In the genomic region with DNA sequence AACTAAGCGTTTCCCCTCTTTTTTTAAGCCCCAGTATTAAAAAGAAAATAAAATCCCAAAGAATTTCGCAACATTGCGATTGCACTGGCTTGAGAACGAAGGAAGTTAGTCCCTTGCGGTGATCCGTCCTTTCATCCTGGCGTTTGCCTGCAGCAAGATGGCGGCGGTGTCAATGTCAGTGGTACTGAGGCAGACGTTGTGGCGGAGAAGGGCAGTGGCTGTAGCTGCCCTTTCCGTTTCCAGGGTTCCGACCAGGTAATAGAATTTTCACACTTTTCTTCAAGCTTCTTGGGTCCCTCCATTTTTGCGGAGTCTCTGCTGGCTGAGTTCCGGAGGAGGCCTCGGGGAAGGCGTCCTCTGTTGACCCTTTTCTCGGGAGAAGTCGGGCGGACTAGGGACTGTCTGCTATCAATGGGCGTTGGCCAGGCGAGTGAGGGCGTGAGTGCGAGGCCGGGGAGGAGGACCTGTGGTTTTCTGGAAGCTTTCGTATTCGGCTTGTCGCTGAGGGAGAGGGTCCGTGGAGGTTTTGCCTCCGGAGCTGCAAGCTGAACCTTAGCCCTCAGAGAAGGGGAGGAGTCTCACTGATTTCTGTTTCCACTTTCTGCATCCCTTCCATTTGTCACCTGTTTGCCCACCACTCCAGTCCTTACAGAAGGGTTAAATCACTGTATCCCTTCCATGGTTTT, we compare ENCODE assay signal across 2 cellular contexts.
TF ChIP-seq lines count a peak whose summit lies in the region.

Gene NDUFS4 (plus strand): TSS at position 134 of the 686 bp plus-strand sequence. CDS start 24 bp downstream, at position 158.

TF ChIP-seq in HEK293, 187 proteins besides CTCF, POLR2A, EP300 and RAD21 (continued from another document and continues in another):
- TF ChIP-seq ZNF175 (tag by site-specific recombination; IDR thresholded peaks at IDR 0.05) (no peak), ZNF580 (tag by site-specific recombination; IDR thresholded peaks at IDR 0.05) (0 out of 2 replicates have a peak, but pooled peaks have one; percentile 45), ZNF133 (tag by site-specific recombination; IDR thresholded peaks at IDR 0.05) (no peak), ZNF266 (tag by site-specific recombination; IDR thresholded peaks at IDR 0.05; ENCODE audit: low read depth) (no peak), ZNF211 (tag by site-specific recombination; IDR thresholded peaks at IDR 0.05; ENCODE audit: low read depth) (no peak), ZNF23 (tag by site-specific recombination; IDR thresholded peaks at IDR 0.05; ENCODE audit: borderline replicate concordance) (no peak), KLF8 (tag by site-specific recombination; IDR thresholded peaks at IDR 0.05) (peak; percentile 82)
- TF ChIP-seq, protein P1, sequence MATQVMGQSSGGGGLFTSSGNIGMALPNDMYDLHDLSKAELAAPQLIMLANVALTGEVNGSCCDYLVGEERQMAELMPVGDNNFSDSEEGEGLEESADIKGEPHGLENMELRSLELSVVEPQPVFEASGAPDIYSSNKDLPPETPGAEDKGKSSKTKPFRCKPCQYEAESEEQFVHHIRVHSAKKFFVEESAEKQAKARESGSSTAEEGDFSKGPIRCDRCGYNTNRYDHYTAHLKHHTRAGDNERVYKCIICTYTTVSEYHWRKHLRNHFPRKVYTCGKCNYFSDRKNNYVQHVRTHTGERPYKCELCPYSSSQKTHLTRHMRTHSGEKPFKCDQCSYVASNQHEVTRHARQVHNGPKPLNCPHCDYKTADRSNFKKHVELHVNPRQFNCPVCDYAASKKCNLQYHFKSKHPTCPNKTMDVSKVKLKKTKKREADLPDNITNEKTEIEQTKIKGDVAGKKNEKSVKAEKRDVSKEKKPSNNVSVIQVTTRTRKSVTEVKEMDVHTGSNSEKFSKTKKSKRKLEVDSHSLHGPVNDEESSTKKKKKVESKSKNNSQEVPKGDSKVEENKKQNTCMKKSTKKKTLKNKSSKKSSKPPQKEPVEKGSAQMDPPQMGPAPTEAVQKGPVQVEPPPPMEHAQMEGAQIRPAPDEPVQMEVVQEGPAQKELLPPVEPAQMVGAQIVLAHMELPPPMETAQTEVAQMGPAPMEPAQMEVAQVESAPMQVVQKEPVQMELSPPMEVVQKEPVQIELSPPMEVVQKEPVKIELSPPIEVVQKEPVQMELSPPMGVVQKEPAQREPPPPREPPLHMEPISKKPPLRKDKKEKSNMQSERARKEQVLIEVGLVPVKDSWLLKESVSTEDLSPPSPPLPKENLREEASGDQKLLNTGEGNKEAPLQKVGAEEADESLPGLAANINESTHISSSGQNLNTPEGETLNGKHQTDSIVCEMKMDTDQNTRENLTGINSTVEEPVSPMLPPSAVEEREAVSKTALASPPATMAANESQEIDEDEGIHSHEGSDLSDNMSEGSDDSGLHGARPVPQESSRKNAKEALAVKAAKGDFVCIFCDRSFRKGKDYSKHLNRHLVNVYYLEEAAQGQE (tag by site-specific recombination; IDR thresholded peaks at IDR 0.05): peak; percentile 21; the same call in 1 of the 2 replicates
- TF ChIP-seq, protein P2, sequence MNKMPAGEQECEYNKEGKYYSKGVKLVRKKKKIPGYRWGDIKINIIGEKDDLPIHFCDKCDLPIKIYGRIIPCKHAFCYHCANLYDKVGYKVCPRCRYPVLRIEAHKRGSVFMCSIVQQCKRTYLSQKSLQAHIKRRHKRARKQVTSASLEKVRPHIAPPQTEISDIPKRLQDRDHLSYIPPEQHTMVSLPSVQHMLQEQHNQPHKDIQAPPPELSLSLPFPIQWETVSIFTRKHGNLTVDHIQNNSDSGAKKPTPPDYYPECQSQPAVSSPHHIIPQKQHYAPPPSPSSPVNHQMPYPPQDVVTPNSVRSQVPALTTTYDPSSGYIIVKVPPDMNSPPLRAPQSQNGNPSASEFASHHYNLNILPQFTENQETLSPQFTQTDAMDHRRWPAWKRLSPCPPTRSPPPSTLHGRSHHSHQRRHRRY (tag by site-specific recombination; IDR thresholded peaks at IDR 0.05): no peak
- TF ChIP-seq, protein P3, sequence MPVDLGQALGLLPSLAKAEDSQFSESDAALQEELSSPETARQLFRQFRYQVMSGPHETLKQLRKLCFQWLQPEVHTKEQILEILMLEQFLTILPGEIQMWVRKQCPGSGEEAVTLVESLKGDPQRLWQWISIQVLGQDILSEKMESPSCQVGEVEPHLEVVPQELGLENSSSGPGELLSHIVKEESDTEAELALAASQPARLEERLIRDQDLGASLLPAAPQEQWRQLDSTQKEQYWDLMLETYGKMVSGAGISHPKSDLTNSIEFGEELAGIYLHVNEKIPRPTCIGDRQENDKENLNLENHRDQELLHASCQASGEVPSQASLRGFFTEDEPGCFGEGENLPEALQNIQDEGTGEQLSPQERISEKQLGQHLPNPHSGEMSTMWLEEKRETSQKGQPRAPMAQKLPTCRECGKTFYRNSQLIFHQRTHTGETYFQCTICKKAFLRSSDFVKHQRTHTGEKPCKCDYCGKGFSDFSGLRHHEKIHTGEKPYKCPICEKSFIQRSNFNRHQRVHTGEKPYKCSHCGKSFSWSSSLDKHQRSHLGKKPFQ (tag by site-specific recombination; IDR thresholded peaks at IDR 0.05): no peak
- TF ChIP-seq, protein P4, sequence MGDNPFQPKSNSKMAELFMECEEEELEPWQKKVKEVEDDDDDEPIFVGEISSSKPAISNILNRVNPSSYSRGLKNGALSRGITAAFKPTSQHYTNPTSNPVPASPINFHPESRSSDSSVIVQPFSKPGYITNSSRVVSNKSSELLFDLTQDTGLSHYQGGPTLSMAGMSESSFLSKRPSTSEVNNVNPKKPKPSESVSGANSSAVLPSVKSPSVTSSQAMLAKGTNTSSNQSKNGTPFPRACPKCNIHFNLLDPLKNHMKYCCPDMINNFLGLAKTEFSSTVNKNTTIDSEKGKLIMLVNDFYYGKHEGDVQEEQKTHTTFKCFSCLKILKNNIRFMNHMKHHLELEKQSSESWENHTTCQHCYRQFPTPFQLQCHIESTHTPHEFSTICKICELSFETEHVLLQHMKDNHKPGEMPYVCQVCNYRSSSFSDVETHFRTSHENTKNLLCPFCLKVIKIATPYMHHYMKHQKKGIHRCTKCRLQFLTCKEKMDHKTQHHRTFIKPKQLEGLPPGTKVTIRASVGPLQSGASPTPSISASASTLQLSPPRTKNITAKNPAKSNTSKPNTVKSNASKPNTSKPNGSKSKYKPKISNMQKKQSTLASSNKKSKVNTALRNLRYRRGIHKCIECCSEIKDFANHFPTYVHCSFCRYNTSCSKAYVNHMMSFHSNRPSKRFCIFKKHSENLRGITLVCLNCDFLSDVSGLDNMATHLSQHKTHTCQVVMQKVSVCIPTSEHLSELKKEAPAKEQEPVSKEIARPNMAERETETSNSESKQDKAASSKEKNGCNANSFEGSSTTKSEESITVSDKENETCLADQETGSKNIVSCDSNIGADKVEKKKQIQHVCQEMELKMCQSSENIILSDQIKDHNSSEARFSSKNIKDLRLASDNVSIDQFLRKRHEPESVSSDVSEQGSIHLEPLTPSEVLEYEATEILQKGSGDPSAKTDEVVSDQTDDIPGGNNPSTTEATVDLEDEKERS (tag by site-specific recombination; IDR thresholded peaks at IDR 0.05): peak; percentile 35; the same call in 1 of the 2 replicates

TF ChIP-seq in SK-N-SH, 30 proteins besides CTCF, POLR2A, EP300 and RAD21 (continued from another document):
- no peak for TF ChIP-seq MEF2A (IDR thresholded peaks at IDR 0.05; ENCODE audit: borderline replicate concordance, low read depth)
- TF ChIP-seq EZH2phosphoT487 (IDR thresholded peaks at IDR 0.05; ENCODE audit: borderline replicate concordance, low read depth): no peak
- TF ChIP-seq MXI1 (IDR thresholded peaks at IDR 0.05; ENCODE audit: low read depth, low read length): peak; percentile 65
- TF ChIP-seq, protein P1 (IDR thresholded peaks at IDR 0.05; ENCODE audit: low read depth, low read length): peak; percentile 68
- TF ChIP-seq CHD2 (IDR thresholded peaks at IDR 0.05; ENCODE audit: low read length, partially characterized antibody): peak; percentile 53
- TF ChIP-seq ELF1 (IDR thresholded peaks at IDR 0.05): peak; percentile 32; the same call in 1 of the 2 replicates
- 0 out of 2 replicates have a peak, but pooled peaks have one; percentile 33 for TF ChIP-seq RFX5 (IDR thresholded peaks at IDR 0.05; ENCODE audit: low read length)
- 0 out of 2 replicates have a peak, but pooled peaks have one; percentile 18 for TF ChIP-seq RCOR1 (IDR thresholded peaks at IDR 0.05; ENCODE audit: low read length)
- TF ChIP-seq JUND (IDR thresholded peaks at IDR 0.05): no peak
- no peak for TF ChIP-seq IRF3 (IDR thresholded peaks at IDR 0.05; ENCODE audit: low read depth, low read length)
- peak; percentile 97 for TF ChIP-seq YY1 (IDR thresholded peaks at IDR 0.05; ENCODE audit: low read depth)
- no peak for TF ChIP-seq FOSL2 (IDR thresholded peaks at IDR 0.05; ENCODE audit: borderline replicate concordance, low read depth)
